ENCODE assay signal across 10 cellular contexts in the genomic region with DNA sequence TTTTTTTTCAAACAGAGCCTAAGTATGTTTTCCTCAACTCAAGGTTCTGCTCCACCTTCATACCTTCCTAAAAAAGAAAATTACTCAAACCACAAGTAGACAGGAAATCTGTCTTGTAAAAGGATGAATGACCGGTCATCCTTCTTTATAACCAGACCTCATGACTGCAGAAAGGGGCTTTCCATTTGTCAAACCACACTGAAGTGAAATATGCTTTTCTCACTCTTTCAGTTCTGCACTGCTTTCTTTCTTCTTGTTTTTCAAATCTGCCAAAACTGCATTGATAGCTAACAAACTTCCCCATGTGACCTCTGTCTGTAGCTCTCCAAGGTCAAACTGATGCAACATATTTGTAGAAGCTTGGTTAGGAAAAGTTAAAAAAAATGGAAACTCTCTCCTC.
A peak's percentile ranks its signal among the peaks of the same experiment; 100 is the strongest.
DNase-seq lines count a peak whose midpoint lies in the region; ATAC-seq, FAIRE-seq and TF ChIP-seq lines count a peak whose summit lies in the region.
"Had no signal": no experiment of that assay in that cellular context is flagged by ENCODE, and none has a peak within 500 bp of the region (broad histone marks: within the 10 kb centered on the region; RNA-seq: fewer than 3 reads in every experiment).

No MANE protein-coding gene starts in this region.

- H3K4me3 ChIP-seq in GM12864 (ENCODE audit: low read depth, low read length) (no peak overlapping the region; the same call in 1 of the 2 replicates), dorsolateral prefrontal cortex (no peak overlapping the region), small intestine (ENCODE audit: low read depth in 1 of 2, low read length in 2 of 2) (no peak overlapping the region)

- H3K27me3 ChIP-seq in dorsolateral prefrontal cortex = no peaks in the 10 kb centered on the region
- H3K27me3 ChIP-seq in small intestine (ENCODE audit: control insufficient read depth in 2 of 2, insufficient read depth in 2 of 2, low read length in 2 of 2) = no peaks in the 10 kb centered on the region

- no peaks in the 10 kb centered on the region for H3K9me3 ChIP-seq in small intestine (ENCODE audit: control insufficient read depth, low read depth)

- peaks cover 0 to 2% of the 10 kb centered on the region in 2 donors for H3K4me1 ChIP-seq in small intestine (ENCODE audit: control insufficient read depth in 2 of 2, insufficient read depth in 1 of 2, low read depth in 1 of 2, low read length in 1 of 2)

- no peak for FAIRE-seq in small intestine (lab: Jason Lieb, UNC)

- H3K36me3 ChIP-seq in small intestine (ENCODE audit: control insufficient read depth in 2 of 2, insufficient read depth in 2 of 2, low read length in 2 of 2) = peaks cover 0 to 3% of the 10 kb centered on the region in 2 donors

- intact Hi-C loops in dorsolateral prefrontal cortex (cut with DNase I) = no loop called here

- 56 to 79% (median 64%) methylated on average over 1 of the region's 1 CpG for WGBS in small intestine, 3 donors

- peak; percentile 83 for DNase-seq in GM12864 (ENCODE audit: low read depth)
- DNase-seq in dorsolateral prefrontal cortex = no peak
- DNase-seq in HPDE6-E6E7 (ENCODE audit: extremely low spot score) = no peak
- no peak for DNase-seq in activated CD8-positive, alpha-beta memory T cell treated with anti-CD3 and anti-CD28 coated beads for 24 hours
- no peak for DNase-seq in SKM-1 (lab: John Stamatoyannopoulos, UW; ENCODE audit: unreplicated experiment)
- DNase-seq in small intestine = no peak
- DNase-seq: GDM1, NCI-H2029 had no signal

- ATAC-seq in GM21390 (IDR thresholded peaks at IDR 0.05; ENCODE audit: unreplicated experiment) (peak; percentile 80), HG03196 (IDR thresholded peaks at IDR 0.05; ENCODE audit: unreplicated experiment) (peak; percentile 74)

- TF ChIP-seq CTCF in GM12864 (IDR thresholded peaks at IDR 0.05; ENCODE audit: low read depth, low read length, missing control alignments) (no peak), dorsolateral prefrontal cortex (IDR thresholded peaks at IDR 0.05 in 54 of 56, conservative IDR thresholded peaks at IDR 0.05 in 2 of 56; ENCODE audit: low read depth in 1 of 56, partially characterized antibody in 56 of 56) (no peak)

- H3K27ac ChIP-seq in dorsolateral prefrontal cortex (peak overlapping the region in 39 of 59 donors; percentile 4 to 63 (median 35)), small intestine (ENCODE audit: low read depth in 1 of 2, low read length in 1 of 2) (peak overlapping the region in 1 of 2 donors; percentile 29)
